Comparison of ENCODE assay signal across 27 cellular contexts in the genomic region with DNA sequence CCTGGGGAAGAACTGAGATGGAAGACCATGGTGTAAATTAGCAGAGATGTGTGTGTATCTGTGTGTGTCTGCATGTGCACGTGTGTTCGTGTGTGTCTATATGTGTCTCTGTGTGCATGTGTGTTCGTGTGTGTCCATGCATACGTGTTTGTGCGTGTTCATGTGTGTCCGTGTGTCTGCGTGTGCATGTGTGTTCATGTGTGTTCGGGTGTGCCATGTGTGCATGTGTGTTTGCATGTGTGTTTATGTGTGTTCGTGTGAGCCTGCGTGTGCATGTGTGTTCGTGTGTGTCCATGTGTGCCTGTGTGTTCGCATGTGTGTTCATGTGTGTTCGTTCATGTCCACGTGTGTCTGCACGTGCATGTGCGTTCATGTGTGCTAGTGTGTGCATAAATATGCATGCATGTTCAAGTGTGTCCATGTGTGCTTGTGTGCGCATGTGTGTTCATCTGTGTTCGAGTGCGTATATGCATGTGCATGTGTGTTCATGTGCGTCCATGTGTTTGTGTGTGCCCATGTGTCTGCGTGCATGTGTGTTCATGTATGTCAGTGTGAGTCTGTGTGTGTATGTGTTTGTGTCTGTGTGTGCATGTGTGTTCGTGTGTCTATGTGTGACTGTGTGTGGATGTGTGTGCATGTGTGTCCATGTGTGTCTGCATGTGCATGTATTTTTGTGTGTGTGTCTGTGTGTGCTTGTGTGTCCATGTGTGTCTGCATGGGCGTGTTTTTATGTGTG. TPM values are rescaled to one million over a fixed set of nuclear protein-coding genes. Genes with fewer than 3 reads are reported as not detected.
"Had no signal": no experiment of that assay in that cellular context is flagged by ENCODE, and none has a peak within 500 bp of the region (broad histone marks: within the 10 kb centered on the region; RNA-seq: fewer than 3 reads in every experiment).

No MANE protein-coding gene starts in this region.

- H3K4me1 ChIP-seq: upper lobe of right lung had no signal

- H3K27ac ChIP-seq: brain microvascular endothelial cell, dorsolateral prefrontal cortex, upper lobe of right lung, VCaP had no signal

- H3K36me3 ChIP-seq: brain microvascular endothelial cell, upper lobe of right lung had no signal

- H3K9me3 ChIP-seq: upper lobe of right lung had no signal

- H3K9me3 Mint-ChIP-seq: activated naive CD4-positive, alpha-beta T cell treated with anti-CD3 and anti-CD28 coated beads, Interleukin-2, amount 50 U/mL, for 24 hours; effector memory CD8-positive, alpha-beta T cell; nephron progenitor cell had no signal

- H3K36me3 Mint-ChIP-seq: activated naive CD4-positive, alpha-beta T cell treated with anti-CD3 and anti-CD28 coated beads, Interleukin-2, amount 50 U/mL, for 24 hours had no signal

- H3K4me1 Mint-ChIP-seq: activated naive CD4-positive, alpha-beta T cell treated with anti-CD3 and anti-CD28 coated beads, Interleukin-2, amount 50 U/mL, for 24 hours had no signal

- H3K27me3 ChIP-seq: brain microvascular endothelial cell, dorsolateral prefrontal cortex, upper lobe of right lung had no signal

- H3K27ac Mint-ChIP-seq: activated CD8-positive, alpha-beta T cell treated with anti-CD3 and anti-CD28 coated beads, Interleukin-2, amount 10 ng/mL, durations not matched to agents 7 days and 5 days; activated naive CD4-positive, alpha-beta T cell treated with anti-CD3 and anti-CD28 coated beads, Interleukin-2, amount 50 U/mL, for 24 hours; nephron progenitor cell had no signal

- ATAC-seq: activated CD8-positive, alpha-beta T cell treated with anti-CD3 and anti-CD28 coated beads, Interleukin-2, amount 10 ng/mL, durations not matched to agents 7 days and 5 days; effector memory CD8-positive, alpha-beta T cell; esophagus mucosa; left ventricle myocardium superior; stimulated activated naive CD8-positive, alpha-beta T cell treated with anti-CD3 and anti-CD28 coated beads, Interleukin-15, Interleukin-2, amounts not matched to agents 100 U/mL and 50 U/mL, for 24 hours had no signal

- FAIRE-seq: endothelial cell of umbilical vein, frontal cortex had no signal

- H3K4me3 ChIP-seq: dorsolateral prefrontal cortex, upper lobe of right lung had no signal

- H3K27me3 Mint-ChIP-seq: activated naive CD4-positive, alpha-beta T cell treated with anti-CD3 and anti-CD28 coated beads, Interleukin-2, amount 50 U/mL, for 24 hours had no signal

- DNase-seq: activated CD4-positive, alpha-beta T cell treated with anti-CD3 and anti-CD28 coated beads, Interleukin-2, amount 50 U/mL, for 1 hour; activated CD4-positive, CD25-positive, alpha-beta regulatory T cell treated with anti-CD3 and anti-CD28 coated beads, Interleukin-2, amount 50 U/mL, for 72 hours; activated CD8-positive, alpha-beta T cell treated with anti-CD3 and anti-CD28 coated beads, Interleukin-2, amount 10 ng/mL, durations not matched to agents 7 days and 5 days; activated gamma-delta T cell treated with Interleukin-2 at 50 U/mL for 16 hours; activated T-cell treated with anti-CD3 and anti-CD28 coated beads, Interleukin-2, amount 50 U/mL, for 1 hour; brain microvascular endothelial cell; central memory CD4-positive, alpha-beta T cell; dorsolateral prefrontal cortex; effector memory CD8-positive, alpha-beta T cell; hippocampal formation; left ventricle myocardium superior; mammary epithelial cell; nephron progenitor cell; nucleus accumbens; stimulated activated CD4-positive, alpha-beta T cell treated with anti-CD3 and anti-CD28 coated beads, Interleukin-4, amount 100 ng/mL, for 24 hours; stimulated activated naive CD8-positive, alpha-beta T cell treated with anti-CD3 and anti-CD28 coated beads, Interleukin-15, Interleukin-2, amounts not matched to agents 100 U/mL and 50 U/mL, for 24 hours; upper lobe of right lung had no signal

- H3K4me3 Mint-ChIP-seq: activated CD8-positive, alpha-beta T cell treated with anti-CD3 and anti-CD28 coated beads, Interleukin-2, amount 10 ng/mL, durations not matched to agents 7 days and 5 days; activated naive CD4-positive, alpha-beta T cell treated with anti-CD3 and anti-CD28 coated beads, Interleukin-2, amount 50 U/mL, for 24 hours; effector memory CD8-positive, alpha-beta T cell; nephron progenitor cell had no signal

RNA-seq across cellular contexts. Expression of a gene that starts 3.1 kb away (rescaled TPM):
- total RNA-seq: activated CD8-positive, alpha-beta T cell treated with anti-CD3 and anti-CD28 coated beads, Interleukin-2, amount 10 ng/mL, durations not matched to agents 7 days and 5 days; aorta; dorsolateral prefrontal cortex; endothelial cell of umbilical vein; esophagus mucosa; frontal cortex; left ventricle myocardium superior; mammary epithelial cell; subcutaneous adipose tissue; T-helper 2 cell treated with Interferon-gamma antibody and Interleukin-4, amounts not matched to agents 100 ng/mL and 5 ng/mL, for 36 hours; upper lobe of right lung had no signal
- polyA plus RNA-seq: adipose tissue, aorta, endothelial cell of umbilical vein, mammary epithelial cell, thymus had no signal

RNA-seq across cellular contexts. Expression of a gene that starts 22.5 kb away (rescaled TPM):
- total RNA-seq: activated CD8-positive, alpha-beta T cell treated with anti-CD3 and anti-CD28 coated beads, Interleukin-2, amount 10 ng/mL, durations not matched to agents 7 days and 5 days; left ventricle myocardium superior; T-helper 2 cell treated with Interferon-gamma antibody and Interleukin-4, amounts not matched to agents 100 ng/mL and 5 ng/mL, for 36 hours; upper lobe of right lung had no signal
